9 cellular contexts compared by ENCODE assay signal in genomic region chr19:44912854-44913253, GRCh38. TPM values are rescaled to one million over a fixed set of nuclear protein-coding genes. Genes with fewer than 3 reads are reported as not detected.
DNase-seq lines count a peak whose midpoint lies in the region; ATAC-seq, FAIRE-seq and TF ChIP-seq lines count a peak whose summit lies in the region.
"Had no signal": no experiment of that assay in that cellular context is flagged by ENCODE, and none has a peak within 500 bp of the region (broad histone marks: within the 10 kb centered on the region; RNA-seq: fewer than 3 reads in every experiment).

No MANE protein-coding gene starts in this region.

- no peak overlapping the region for H2AFZ ChIP-seq in HepG2 (ENCODE audit: low read length)

- peak overlapping the region; percentile 88 for H3K27ac ChIP-seq in HepG2 (ENCODE audit: extremely low read length, insufficient read depth, low read length)

- 0 out of 4 replicates have a peak, but pooled peaks of 1 of the 2 experiments have one; percentile 31 for TF ChIP-seq POLR2A in HepG2 (IDR thresholded peaks at IDR 0.05; ENCODE audit: insufficient read depth in 1 of 2, low read depth in 2 of 2, low read length in 2 of 2)

- no peak for TF ChIP-seq CTCF in HepG2 (CRISPR knock-in tag; IDR thresholded peaks at IDR 0.05)

- TF ChIP-seq EP300 in HepG2 (IDR thresholded peaks at IDR 0.05; ENCODE audit: low read depth in 2 of 2, low read length in 2 of 2) (peak in 1 of 2 experiments; percentile 79; a peak in 2 of 4 replicates), HepG2 (CRISPR knock-in tag; IDR thresholded peaks at IDR 0.05; ENCODE audit: borderline replicate concordance) (peak; percentile 82)

- no peaks in the 10 kb centered on the region for H3K9me3 ChIP-seq in HepG2 (ENCODE audit: low read length)

- no peaks in the 10 kb centered on the region for H3K27me3 ChIP-seq in HepG2 (ENCODE audit: control insufficient read depth in 1 of 2, insufficient read depth in 2 of 2, low read length in 2 of 2)

- WGBS in HepG2 (ENCODE audit: low lambda C conversion rate) = 3% methylated on average over 5 of the region's 6 CpGs

- intact Hi-C loops in HepG2 (cut with micrococcal nuclease; ENCODE audit: unreplicated experiment) = no loop called here

- BruUV-seq in HepG2 (replicated peaks; lab: Mats Ljungman, UMichigan) = no TSS peak

- peaks cover 4% of the 10 kb centered on the region for H3K4me1 Mint-ChIP-seq in activated T-helper 17 cell treated with anti-CD3 and anti-CD28 coated beads, Interleukin-2, amount 50 U/mL, for 72 hours

- peaks cover 19% of the 10 kb centered on the region for H3K27me3 Mint-ChIP-seq in activated T-helper 17 cell treated with anti-CD3 and anti-CD28 coated beads, Interleukin-2, amount 50 U/mL, for 72 hours

- POLR2A ChIA-PET in HepG2 (lab: Yijun Ruan, JAX) = interaction anchor here (0.6 to 14.7 kb wide), 13 partner anchors 8 to 44 kb away, joined by 3 to 317 read pairs (median 7); partner anchors contain the start of genes APOC2, APOE, CLPTM1 and TOMM40

- H4K20me1 ChIP-seq in HepG2 (ENCODE audit: insufficient read depth, low read length) = peaks cover under 1% of the 10 kb centered on the region; the same call in 1 of the 2 replicates

- peak; percentile 40 for TF ChIP-seq RAD21 in HepG2 (CRISPR knock-in tag; IDR thresholded peaks at IDR 0.05)

- H3K36me3 ChIP-seq in HepG2 (replicated peaks in 1 of 2; ENCODE audit: control insufficient read depth in 1 of 2, insufficient read depth in 2 of 2, low read length in 2 of 2) = peaks cover 3 to 12% of the 10 kb centered on the region in 2 experiments; a peak in 4 of 5 replicates

- ATAC-seq in activated T-helper 17 cell treated with anti-CD3 and anti-CD28 coated beads, Interleukin-2, amount 50 U/mL, for 72 hours (replicated peaks) = no peak
- ATAC-seq in HepG2 (peak; percentile 16), GM18517 (IDR thresholded peaks at IDR 0.05; ENCODE audit: unreplicated experiment) (no peak)

- H3K9ac ChIP-seq in HepG2 (ENCODE audit: insufficient read depth, low read depth, low read length) = peak overlapping the region; percentile 84; the same call in 1 of the 2 replicates

- peaks cover 66% of the 10 kb centered on the region for H3K4me1 ChIP-seq in HepG2 (ENCODE audit: insufficient read depth, low read length)

- CTCF ChIA-PET in HepG2 (lab: Yijun Ruan, JAX; ENCODE audit: low intra/inter-chr PET ratio, low total read pairs) = interaction anchor here (4.3 kb wide), 1 partner anchor 39 kb away, joined by 45 read pairs; no protein-coding TSS in a partner anchor

- peak overlapping the region in 1 of 3 experiments; percentile 77; a peak in 2 of 6 replicates for H3K4me3 ChIP-seq in HepG2 (replicated peaks in 1 of 3; ENCODE audit: insufficient read depth in 1 of 3, low read depth in 2 of 3, low read length in 3 of 3)

- DNase-seq in HepG2 (ENCODE audit: low spot score) = peak; percentile 72
- peak; percentile 75 for DNase-seq in superior temporal gyrus (ENCODE audit: extremely low spot score)
- no peak for DNase-seq in DMS153 (lab: John Stamatoyannopoulos, UW)
- DNase-seq: activated naive CD4-positive, alpha-beta T cell treated with anti-CD3 and anti-CD28 coated beads for 36 hours; EL; NCI-H1436 treated with DMSO at 0.1 percent for 48 hours had no signal

- H3K36me3 Mint-ChIP-seq in activated T-helper 17 cell treated with anti-CD3 and anti-CD28 coated beads, Interleukin-2, amount 50 U/mL, for 72 hours (ENCODE audit: low read depth) = no peaks in the 10 kb centered on the region

- peak overlapping the region; percentile 15 for H3K27ac Mint-ChIP-seq in activated T-helper 17 cell treated with anti-CD3 and anti-CD28 coated beads, Interleukin-2, amount 50 U/mL, for 72 hours
- H3K27ac Mint-ChIP-seq: activated naive CD4-positive, alpha-beta T cell treated with anti-CD3 and anti-CD28 coated beads for 36 hours had no signal

- peak overlapping the region; percentile 98 for H3K4me3 Mint-ChIP-seq in activated T-helper 17 cell treated with anti-CD3 and anti-CD28 coated beads, Interleukin-2, amount 50 U/mL, for 72 hours
- H3K4me3 Mint-ChIP-seq: activated naive CD4-positive, alpha-beta T cell treated with anti-CD3 and anti-CD28 coated beads for 36 hours had no signal

- H3K79me2 ChIP-seq in HepG2 (ENCODE audit: insufficient read depth, low read length) = peaks cover 20% of the 10 kb centered on the region

- peak overlapping the region; percentile 74 for H3K4me2 ChIP-seq in HepG2 (ENCODE audit: low read depth, low read length)

- H3K9me3 Mint-ChIP-seq in activated T-helper 17 cell treated with anti-CD3 and anti-CD28 coated beads, Interleukin-2, amount 50 U/mL, for 72 hours = no peaks in the 10 kb centered on the region
- H3K9me3 Mint-ChIP-seq: activated naive CD4-positive, alpha-beta T cell treated with anti-CD3 and anti-CD28 coated beads for 36 hours had no signal

- peak; percentile 91 for FAIRE-seq in HepG2 (lab: Jason Lieb, UNC)

- in situ Hi-C loops in HepG2 (cut with HindIII; ENCODE audit: extremely low pct_ligation_motif_present, low pct_unique_long_range_greater_than_20kb) = loop anchor here (5.0 kb wide), 1 partner anchor 34 kb away; the partner anchor contains the start of gene APOC2

RNA-seq across cellular contexts. Expression of gene APOC1, which starts 1.6 kb away (rescaled TPM):
- 1 to 10 TPM in 1 of 2 donors, under 1 TPM in 1; 0.89 to 1.6 TPM for total RNA-seq in activated T-helper 17 cell treated with anti-CD3 and anti-CD28 coated beads, Interleukin-2, amount 50 U/mL, for 72 hours
- 417 and 600 TPM in 2 replicates for total RNA-seq in HepG2 (2016; rRNA removed; fragmentation: Illumina TruSeq; extraction: Trizol)
- total RNA-seq in HepG2 (2016; cell fraction: cytosol; rRNA removed; fragmentation: Illumina TruSeq; extraction: Trizol; ENCODE audit: low read depth) = 534 and 640 TPM in 2 replicates
- total RNA-seq in HepG2 (2016; cell fraction: insoluble cytoplasmic fraction; rRNA removed; fragmentation: Illumina TruSeq; extraction: Trizol) = 415 and 575 TPM in 2 replicates
- total RNA-seq in HepG2 (2016; cell fraction: membrane; rRNA removed; fragmentation: Illumina TruSeq; extraction: Trizol) = 550 and 704 TPM in 2 replicates
- total RNA-seq in HepG2 (2016; cell fraction: nucleus; rRNA removed; fragmentation: Illumina TruSeq; extraction: Trizol) = 303 and 371 TPM in 2 replicates
- 1,235 and 1,480 TPM in 2 replicates for polyA plus RNA-seq in HepG2 (2011; rRNA removed)
- 789 and 856 TPM in 2 replicates for polyA plus RNA-seq in HepG2 (2011; cell fraction: cytosol; rRNA removed)
- polyA plus RNA-seq in HepG2 (2011; cell fraction: nucleus; rRNA removed) = 221 and 239 TPM in 2 replicates
- polyA plus RNA-seq in HepG2 (2012) = 609 and 1,000 TPM in 2 replicates
- polyA plus RNA-seq in HepG2 (2016; cell fraction: cytosol; fragmentation: Illumina TruSeq; extraction: Trizol; ENCODE audit: low read depth) = 629 and 790 TPM in 2 replicates
- 381 and 408 TPM in 2 replicates for polyA plus RNA-seq in HepG2 (2016; cell fraction: insoluble cytoplasmic fraction; fragmentation: Illumina TruSeq; extraction: Trizol; ENCODE audit: low read depth)
- polyA plus RNA-seq in HepG2 (2016; cell fraction: membrane; fragmentation: Illumina TruSeq; extraction: Trizol; ENCODE audit: low read depth) = 501 and 616 TPM in 2 replicates
- polyA plus RNA-seq in HepG2 (2016; cell fraction: nucleus; fragmentation: Illumina TruSeq; extraction: Trizol; ENCODE audit: insufficient read depth, low read depth) = 540 and 648 TPM in 2 replicates
- polyA minus RNA-seq in HepG2 (2011; rRNA and poly(A)+ RNA removed; ENCODE audit: low replicate concordance) = 364 TPM in 1 of 2 replicates, not detected in the other
- 191 and 220 TPM in 2 replicates for polyA minus RNA-seq in HepG2 (2011; cell fraction: cytosol; rRNA and poly(A)+ RNA removed)
- 50.5 and 79.1 TPM in 2 replicates for polyA minus RNA-seq in HepG2 (2011; cell fraction: nucleus; rRNA and poly(A)+ RNA removed)

RNA-seq across cellular contexts. Expression of gene APOE, which starts 7.3 kb away (rescaled TPM):
- 1 to 10 TPM in 1 of 2 donors, under 1 TPM in 1; 0.91 to 2.2 TPM for total RNA-seq in activated T-helper 17 cell treated with anti-CD3 and anti-CD28 coated beads, Interleukin-2, amount 50 U/mL, for 72 hours
- 458 and 1,328 TPM in 2 replicates for total RNA-seq in HepG2 (2016; rRNA removed; fragmentation: Illumina TruSeq; extraction: Trizol)
- 159 and 166 TPM in 2 replicates for total RNA-seq in HepG2 (2016; cell fraction: cytosol; rRNA removed; fragmentation: Illumina TruSeq; extraction: Trizol; ENCODE audit: low read depth)
- total RNA-seq in HepG2 (2016; cell fraction: insoluble cytoplasmic fraction; rRNA removed; fragmentation: Illumina TruSeq; extraction: Trizol) = 502 and 1,332 TPM in 2 replicates
- 224 and 230 TPM in 2 replicates for total RNA-seq in HepG2 (2016; cell fraction: membrane; rRNA removed; fragmentation: Illumina TruSeq; extraction: Trizol)
- 800 and 999 TPM in 2 replicates for total RNA-seq in HepG2 (2016; cell fraction: nucleus; rRNA removed; fragmentation: Illumina TruSeq; extraction: Trizol)
- 1,470 and 1,944 TPM in 2 replicates for polyA plus RNA-seq in HepG2 (2011; rRNA removed)
- polyA plus RNA-seq in HepG2 (2011; cell fraction: cytosol; rRNA removed) = 2,997 and 3,700 TPM in 2 replicates
- 1,674 and 2,058 TPM in 2 replicates for polyA plus RNA-seq in HepG2 (2011; cell fraction: nucleus; rRNA removed)
- polyA plus RNA-seq in HepG2 (2012) = 709 and 938 TPM in 2 replicates
- polyA plus RNA-seq in HepG2 (2016; cell fraction: cytosol; fragmentation: Illumina TruSeq; extraction: Trizol; ENCODE audit: low read depth) = 177 and 191 TPM in 2 replicates
- polyA plus RNA-seq in HepG2 (2016; cell fraction: insoluble cytoplasmic fraction; fragmentation: Illumina TruSeq; extraction: Trizol; ENCODE audit: low read depth) = 450 and 491 TPM in 2 replicates
- 185 and 190 TPM in 2 replicates for polyA plus RNA-seq in HepG2 (2016; cell fraction: membrane; fragmentation: Illumina TruSeq; extraction: Trizol; ENCODE audit: low read depth)
- 1,533 and 1,741 TPM in 2 replicates for polyA plus RNA-seq in HepG2 (2016; cell fraction: nucleus; fragmentation: Illumina TruSeq; extraction: Trizol; ENCODE audit: insufficient read depth, low read depth)
- polyA minus RNA-seq in HepG2 (2011; rRNA and poly(A)+ RNA removed; ENCODE audit: low replicate concordance) = 0.40 and 224 TPM in 2 replicates
- polyA minus RNA-seq in HepG2 (2011; cell fraction: cytosol; rRNA and poly(A)+ RNA removed) = 272 and 395 TPM in 2 replicates
- 73.5 and 101 TPM in 2 replicates for polyA minus RNA-seq in HepG2 (2011; cell fraction: nucleus; rRNA and poly(A)+ RNA removed)

RNA-seq across cellular contexts. Expression of gene TOMM40, which starts 21.8 kb away (rescaled TPM):
- 100 to 1,000 TPM in 1 of 2 donors, 10 to 100 TPM in 1; 55.3 to 165 TPM for total RNA-seq in activated T-helper 17 cell treated with anti-CD3 and anti-CD28 coated beads, Interleukin-2, amount 50 U/mL, for 72 hours
- total RNA-seq in HepG2 (2016; rRNA removed; fragmentation: Illumina TruSeq; extraction: Trizol) = 84.5 and 110 TPM in 2 replicates
- 53.8 and 61.2 TPM in 2 replicates for total RNA-seq in HepG2 (2016; cell fraction: cytosol; rRNA removed; fragmentation: Illumina TruSeq; extraction: Trizol; ENCODE audit: low read depth)
- 80.8 and 107 TPM in 2 replicates for total RNA-seq in HepG2 (2016; cell fraction: insoluble cytoplasmic fraction; rRNA removed; fragmentation: Illumina TruSeq; extraction: Trizol)
- total RNA-seq in HepG2 (2016; cell fraction: membrane; rRNA removed; fragmentation: Illumina TruSeq; extraction: Trizol) = 83.6 and 90.9 TPM in 2 replicates
- 53.3 and 59.8 TPM in 2 replicates for total RNA-seq in HepG2 (2016; cell fraction: nucleus; rRNA removed; fragmentation: Illumina TruSeq; extraction: Trizol)
- 72.0 and 80.8 TPM in 2 replicates for polyA plus RNA-seq in HepG2 (2011; rRNA removed)
- 70.1 and 101 TPM in 2 replicates for polyA plus RNA-seq in HepG2 (2011; cell fraction: cytosol; rRNA removed)
- polyA plus RNA-seq in HepG2 (2011; cell fraction: nucleus; rRNA removed) = 86.1 and 90.7 TPM in 2 replicates
- 50.6 and 56.9 TPM in 2 replicates for polyA plus RNA-seq in HepG2 (2012)
- polyA plus RNA-seq in HepG2 (2016; cell fraction: cytosol; fragmentation: Illumina TruSeq; extraction: Trizol; ENCODE audit: low read depth) = 78.5 and 80.1 TPM in 2 replicates
- polyA plus RNA-seq in HepG2 (2016; cell fraction: insoluble cytoplasmic fraction; fragmentation: Illumina TruSeq; extraction: Trizol; ENCODE audit: low read depth) = 123 and 139 TPM in 2 replicates
- 85.7 and 87.8 TPM in 2 replicates for polyA plus RNA-seq in HepG2 (2016; cell fraction: membrane; fragmentation: Illumina TruSeq; extraction: Trizol; ENCODE audit: low read depth)
- polyA plus RNA-seq in HepG2 (2016; cell fraction: nucleus; fragmentation: Illumina TruSeq; extraction: Trizol; ENCODE audit: insufficient read depth, low read depth) = 130 and 133 TPM in 2 replicates
- polyA minus RNA-seq in HepG2 (2011; rRNA and poly(A)+ RNA removed; ENCODE audit: low replicate concordance) = 89.9 and 116 TPM in 2 replicates
- polyA minus RNA-seq in HepG2 (2011; cell fraction: cytosol; rRNA and poly(A)+ RNA removed) = 25.4 and 31.5 TPM in 2 replicates
- polyA minus RNA-seq in HepG2 (2011; cell fraction: nucleus; rRNA and poly(A)+ RNA removed) = 14.4 and 14.8 TPM in 2 replicates

RNA-seq across cellular contexts. Expression of gene APOC4, which starts 29.2 kb away (rescaled TPM):
- not detected for total RNA-seq in activated T-helper 17 cell treated with anti-CD3 and anti-CD28 coated beads, Interleukin-2, amount 50 U/mL, for 72 hours
- 0.46 TPM in 1 of 2 replicates, not detected in the other for total RNA-seq in HepG2 (2016; rRNA removed; fragmentation: Illumina TruSeq; extraction: Trizol)
- 0.79 TPM in 1 of 2 replicates, not detected in the other for total RNA-seq in HepG2 (2016; cell fraction: cytosol; rRNA removed; fragmentation: Illumina TruSeq; extraction: Trizol; ENCODE audit: low read depth)
- total RNA-seq in HepG2 (2016; cell fraction: insoluble cytoplasmic fraction; rRNA removed; fragmentation: Illumina TruSeq; extraction: Trizol) = 1.1 TPM in 1 of 2 replicates, not detected in the other
- total RNA-seq in HepG2 (2016; cell fraction: membrane; rRNA removed; fragmentation: Illumina TruSeq; extraction: Trizol) = 0.49 and 0.72 TPM in 2 replicates
- total RNA-seq in HepG2 (2016; cell fraction: nucleus; rRNA removed; fragmentation: Illumina TruSeq; extraction: Trizol) = not detected in 2 replicates
- polyA plus RNA-seq in HepG2 (2011; rRNA removed) = not detected in 2 replicates
- polyA plus RNA-seq in HepG2 (2011; cell fraction: cytosol; rRNA removed) = not detected in 2 replicates
- not detected in 2 replicates for polyA plus RNA-seq in HepG2 (2011; cell fraction: nucleus; rRNA removed)
- polyA plus RNA-seq in HepG2 (2012) = not detected in 2 replicates
- polyA plus RNA-seq in HepG2 (2016; cell fraction: cytosol; fragmentation: Illumina TruSeq; extraction: Trizol; ENCODE audit: low read depth) = 0.45 and 0.79 TPM in 2 replicates
- polyA plus RNA-seq in HepG2 (2016; cell fraction: insoluble cytoplasmic fraction; fragmentation: Illumina TruSeq; extraction: Trizol; ENCODE audit: low read depth) = not detected in 2 replicates
- polyA plus RNA-seq in HepG2 (2016; cell fraction: membrane; fragmentation: Illumina TruSeq; extraction: Trizol; ENCODE audit: low read depth) = 0.41 TPM in 1 of 2 replicates, not detected in the other
- not detected in 2 replicates for polyA plus RNA-seq in HepG2 (2016; cell fraction: nucleus; fragmentation: Illumina TruSeq; extraction: Trizol; ENCODE audit: insufficient read depth, low read depth)
- not detected in 2 replicates for polyA minus RNA-seq in HepG2 (2011; rRNA and poly(A)+ RNA removed; ENCODE audit: low replicate concordance)
- polyA minus RNA-seq in HepG2 (2011; cell fraction: cytosol; rRNA and poly(A)+ RNA removed) = not detected in 2 replicates
- not detected in 2 replicates for polyA minus RNA-seq in HepG2 (2011; cell fraction: nucleus; rRNA and poly(A)+ RNA removed)
- total RNA-seq: activated naive CD4-positive, alpha-beta T cell treated with anti-CD3 and anti-CD28 coated beads for 36 hours; posterior vena cava had no signal

RNA-seq across cellular contexts. Expression of gene APOC2, which starts 33.0 kb away (rescaled TPM):
- total RNA-seq in activated T-helper 17 cell treated with anti-CD3 and anti-CD28 coated beads, Interleukin-2, amount 50 U/mL, for 72 hours = not detected
- 276 and 407 TPM in 2 replicates for total RNA-seq in HepG2 (2016; rRNA removed; fragmentation: Illumina TruSeq; extraction: Trizol)
- total RNA-seq in HepG2 (2016; cell fraction: cytosol; rRNA removed; fragmentation: Illumina TruSeq; extraction: Trizol; ENCODE audit: low read depth) = 212 and 282 TPM in 2 replicates
- total RNA-seq in HepG2 (2016; cell fraction: insoluble cytoplasmic fraction; rRNA removed; fragmentation: Illumina TruSeq; extraction: Trizol) = 251 and 383 TPM in 2 replicates
- 259 and 332 TPM in 2 replicates for total RNA-seq in HepG2 (2016; cell fraction: membrane; rRNA removed; fragmentation: Illumina TruSeq; extraction: Trizol)
- total RNA-seq in HepG2 (2016; cell fraction: nucleus; rRNA removed; fragmentation: Illumina TruSeq; extraction: Trizol) = 222 and 283 TPM in 2 replicates
- polyA plus RNA-seq in HepG2 (2011; rRNA removed) = 1,401 and 1,802 TPM in 2 replicates
- polyA plus RNA-seq in HepG2 (2011; cell fraction: cytosol; rRNA removed) = 1,265 and 1,297 TPM in 2 replicates
- 293 and 474 TPM in 2 replicates for polyA plus RNA-seq in HepG2 (2011; cell fraction: nucleus; rRNA removed)
- polyA plus RNA-seq in HepG2 (2012) = 632 and 749 TPM in 2 replicates
- polyA plus RNA-seq in HepG2 (2016; cell fraction: cytosol; fragmentation: Illumina TruSeq; extraction: Trizol; ENCODE audit: low read depth) = 426 and 489 TPM in 2 replicates
- polyA plus RNA-seq in HepG2 (2016; cell fraction: insoluble cytoplasmic fraction; fragmentation: Illumina TruSeq; extraction: Trizol; ENCODE audit: low read depth) = 402 and 416 TPM in 2 replicates
- polyA plus RNA-seq in HepG2 (2016; cell fraction: membrane; fragmentation: Illumina TruSeq; extraction: Trizol; ENCODE audit: low read depth) = 440 and 475 TPM in 2 replicates
- 666 and 708 TPM in 2 replicates for polyA plus RNA-seq in HepG2 (2016; cell fraction: nucleus; fragmentation: Illumina TruSeq; extraction: Trizol; ENCODE audit: insufficient read depth, low read depth)
- polyA minus RNA-seq in HepG2 (2011; rRNA and poly(A)+ RNA removed; ENCODE audit: low replicate concordance) = 342 TPM in 1 of 2 replicates, not detected in the other
- 188 and 260 TPM in 2 replicates for polyA minus RNA-seq in HepG2 (2011; cell fraction: cytosol; rRNA and poly(A)+ RNA removed)
- 75.2 and 130 TPM in 2 replicates for polyA minus RNA-seq in HepG2 (2011; cell fraction: nucleus; rRNA and poly(A)+ RNA removed)
- total RNA-seq: activated naive CD4-positive, alpha-beta T cell treated with anti-CD3 and anti-CD28 coated beads for 36 hours; posterior vena cava had no signal

Comparison
In these comparisons a context has a peak if more than half of its experiments do, and no peak if none do; other contexts are left out.
1. RNA of gene APOC1, which starts 1.6 kb away (total RNA-seq): 303 to 704 TPM in HepG2; 0.89 to 1.6 TPM in activated T-helper 17 cell treated with anti-CD3 and anti-CD28 coated beads, Interleukin-2, amount 50 U/mL, for 72 hours; every median in the first group is over 100 times any median in the second.
2. RNA of gene APOE, which starts 7.3 kb away (total RNA-seq): 159 to 1,332 TPM in HepG2; 0.91 to 2.2 TPM in activated T-helper 17 cell treated with anti-CD3 and anti-CD28 coated beads, Interleukin-2, amount 50 U/mL, for 72 hours; every median in the first group is over 10 times any median in the second.